Comparison of ENCODE assay signal across 17 cellular contexts in genomic region chr20:55744896-55745295, GRCh38.
DNase-seq lines count a peak whose midpoint lies in the region; ATAC-seq and TF ChIP-seq lines count a peak whose summit lies in the region.
"Had no signal": no experiment of that assay in that cellular context is flagged by ENCODE, and none has a peak within 500 bp of the region (broad histone marks: within the 10 kb centered on the region; RNA-seq: fewer than 3 reads in every experiment).

No MANE protein-coding gene starts in this region.

- H3K9me3 ChIP-seq in right cardiac atrium (ENCODE audit: control insufficient read depth, low read length) (no peaks in the 10 kb centered on the region), RWPE2 (ENCODE audit: severe bottlenecking) (no peaks in the 10 kb centered on the region), neural progenitor cell (ENCODE audit: low read depth) (no peaks in the 10 kb centered on the region)
- H3K9me3 ChIP-seq: A549 had no signal

- no peak overlapping the region for H3K4me2 ChIP-seq in neural progenitor cell
- H3K4me2 ChIP-seq: A549, GM23338 had no signal

- H3K27me3 Mint-ChIP-seq in neural progenitor cell (ENCODE audit: insufficient read depth, low read depth) = peaks cover 6% of the 10 kb centered on the region
- H3K27me3 Mint-ChIP-seq: CD4-positive, alpha-beta T cell had no signal

- no peaks in the 10 kb centered on the region for H3K9me3 Mint-ChIP-seq in neural progenitor cell

- intact Hi-C loops in right cardiac atrium (cut with DNase I) = no loop called here
- intact Hi-C loops in cardiac septum (cut with DNase I) = no loop called here

- H3K27ac ChIP-seq in right cardiac atrium (ENCODE audit: low read length) = no peak overlapping the region
- no peak overlapping the region for H3K27ac ChIP-seq in RWPE2 (ENCODE audit: poor library complexity, severe bottlenecking)
- H3K27ac ChIP-seq in neural progenitor cell = no peak overlapping the region
- H3K27ac ChIP-seq: A549, C4-2B had no signal

- H3K4me1 ChIP-seq in right cardiac atrium (ENCODE audit: control insufficient read depth, insufficient read depth, low read length) (no peaks in the 10 kb centered on the region), RWPE2 (ENCODE audit: insufficient read depth, poor library complexity, severe bottlenecking) (no peaks in the 10 kb centered on the region), neural progenitor cell (no peaks in the 10 kb centered on the region)
- H3K4me1 ChIP-seq: A549, Caco-2 had no signal

- ATAC-seq in right cardiac atrium (peak; percentile 43 to 54), RWPE2 (ENCODE audit: low read depth) (0 out of 3 replicates have a peak, but pooled peaks have one; percentile 7), GM18870 (IDR thresholded peaks at IDR 0.05; ENCODE audit: unreplicated experiment) (no peak)
- ATAC-seq: A549, GM23338, HCT116 had no signal

- H4K20me1 ChIP-seq in neural progenitor cell (ENCODE audit: low read depth) = no peaks in the 10 kb centered on the region

- WGBS in right cardiac atrium = 69% methylated on average over 10 of the region's 10 CpGs

- TF ChIP-seq CTCF in RWPE2 (IDR thresholded peaks at IDR 0.05; ENCODE audit: poor library complexity, severe bottlenecking) (no peak), neural progenitor cell (IDR thresholded peaks at IDR 0.05) (no peak)

- H3K4me3 ChIP-seq in right cardiac atrium (ENCODE audit: low read length) = no peak overlapping the region
- H3K4me3 ChIP-seq in RWPE2 (ENCODE audit: severe bottlenecking) = no peak overlapping the region
- no peak overlapping the region for H3K4me3 ChIP-seq in neural progenitor cell
- H3K4me3 ChIP-seq: A549, GM23338 had no signal

- no peaks in the 10 kb centered on the region for H3F3A ChIP-seq in neural progenitor cell (ENCODE audit: low read depth)

- H3K79me2 ChIP-seq in neural progenitor cell (ENCODE audit: low read depth) = no peaks in the 10 kb centered on the region

- H3K27me3 ChIP-seq in right cardiac atrium (ENCODE audit: control insufficient read depth, insufficient read depth) (no peaks in the 10 kb centered on the region), RWPE2 (ENCODE audit: insufficient read depth, poor library complexity, severe bottlenecking) (no peaks in the 10 kb centered on the region), neural progenitor cell (no peaks in the 10 kb centered on the region)

- H3K36me3 ChIP-seq in RWPE2 (ENCODE audit: low read depth) (no peaks in the 10 kb centered on the region), neural progenitor cell (no peaks in the 10 kb centered on the region)

- H3K4me3 Mint-ChIP-seq in neural progenitor cell = no peak overlapping the region
- H3K4me3 Mint-ChIP-seq: CD4-positive, alpha-beta T cell; GM23338; HFFc6 had no signal

- H3K36me3 Mint-ChIP-seq in neural progenitor cell = no peaks in the 10 kb centered on the region

- peak overlapping the region; percentile 23 for H3K27ac Mint-ChIP-seq in neural progenitor cell
- H3K27ac Mint-ChIP-seq: CD4-positive, alpha-beta T cell; GM23338; HFFc6 had no signal

- H2AFZ ChIP-seq in neural progenitor cell (replicated peaks) = no peak overlapping the region
- H2AFZ ChIP-seq: GM23338 had no signal

- no peak overlapping the region for H3K9ac ChIP-seq in neural progenitor cell

- no peak for DNase-seq in right cardiac atrium
- no peak for DNase-seq in cardiac septum (ENCODE audit: low spot score)
- DNase-seq in RWPE2 (ENCODE audit: low spot score) = no peak
- no peak for DNase-seq in neural progenitor cell (ENCODE audit: low spot score)
- DNase-seq in Kasumi-1 (lab: John Stamatoyannopoulos, UW) = no peak
- no peak for DNase-seq in NCI-H1092 (lab: John Stamatoyannopoulos, UW)
- DNase-seq: AML-193; Caco-2; CD4-positive, alpha-beta T cell; GDM1; H7; HFFc6 had no signal

- H3K4me1 Mint-ChIP-seq in neural progenitor cell = peaks cover 11% of the 10 kb centered on the region
- H3K4me1 Mint-ChIP-seq: GM23338 had no signal
